In genomic region chr16:47625115-47625567, GRCh38 we compare ENCODE assay signal across 1 cellular context.
TF ChIP-seq lines count a peak whose summit lies in the region.

No MANE protein-coding gene starts in this region.

TF ChIP-seq in K562, 482 proteins besides CTCF, POLR2A, EP300 and RAD21 (continued from another document and continues in another):
- TF ChIP-seq ZNF354B (CRISPR knock-in tag; IDR thresholded peaks at IDR 0.05), result no peak
- no peak for TF ChIP-seq ASH1L (IDR thresholded peaks at IDR 0.05; ENCODE audit: borderline replicate concordance, low read depth, partially characterized antibody)
- TF ChIP-seq TRIM24 (IDR thresholded peaks at IDR 0.05), result peak; percentile 76 to 83; a peak in 3 of 4 replicates
- TF ChIP-seq, protein P1, sequence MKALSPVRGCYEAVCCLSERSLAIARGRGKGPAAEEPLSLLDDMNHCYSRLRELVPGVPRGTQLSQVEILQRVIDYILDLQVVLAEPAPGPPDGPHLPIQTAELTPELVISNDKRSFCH (CRISPR knock-in tag; IDR thresholded peaks at IDR 0.05), result no peak
- TF ChIP-seq, protein P1 (tag; IDR thresholded peaks at IDR 0.05), result peak; percentile 55; the same call in 1 of the 2 replicates
- TF ChIP-seq FUS (optimal IDR thresholded peaks at IDR 0.05; ENCODE audit: low read depth, low read length), result no peak
- no peak for TF ChIP-seq THRA (IDR thresholded peaks at IDR 0.05)
- peak; percentile 63 for TF ChIP-seq MGA (IDR thresholded peaks at IDR 0.05)
- peak; percentile 79 for TF ChIP-seq MEIS2 (IDR thresholded peaks at IDR 0.05; ENCODE audit: partially characterized antibody)
- TF ChIP-seq, protein P2, sequence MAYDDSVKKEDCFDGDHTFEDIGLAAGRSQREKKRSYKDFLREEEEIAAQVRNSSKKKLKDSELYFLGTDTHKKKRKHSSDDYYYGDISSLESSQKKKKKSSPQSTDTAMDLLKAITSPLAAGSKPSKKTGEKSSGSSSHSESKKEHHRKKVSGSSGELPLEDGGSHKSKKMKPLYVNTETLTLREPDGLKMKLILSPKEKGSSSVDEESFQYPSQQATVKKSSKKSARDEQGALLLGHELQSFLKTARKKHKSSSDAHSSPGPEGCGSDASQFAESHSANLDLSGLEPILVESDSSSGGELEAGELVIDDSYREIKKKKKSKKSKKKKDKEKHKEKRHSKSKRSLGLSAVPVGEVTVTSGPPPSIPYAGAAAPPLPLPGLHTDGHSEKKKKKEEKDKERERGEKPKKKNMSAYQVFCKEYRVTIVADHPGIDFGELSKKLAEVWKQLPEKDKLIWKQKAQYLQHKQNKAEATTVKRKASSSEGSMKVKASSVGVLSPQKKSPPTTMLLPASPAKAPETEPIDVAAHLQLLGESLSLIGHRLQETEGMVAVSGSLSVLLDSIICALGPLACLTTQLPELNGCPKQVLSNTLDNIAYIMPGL (CRISPR knock-in tag; IDR thresholded peaks at IDR 0.05), result no peak
- no peak for TF ChIP-seq OTX1 (CRISPR knock-in tag; IDR thresholded peaks at IDR 0.05)
- TF ChIP-seq ZNF232 (CRISPR knock-in tag; IDR thresholded peaks at IDR 0.05), result no peak
- no peak for TF ChIP-seq SMAD2 (IDR thresholded peaks at IDR 0.05; ENCODE audit: low read depth, low read length)
- TF ChIP-seq ZBTB49 (CRISPR knock-in tag; IDR thresholded peaks at IDR 0.05; ENCODE audit: borderline replicate concordance), result no peak
- TF ChIP-seq SMAD3 (CRISPR knock-in tag; conservative IDR thresholded peaks at IDR 0.05), result no peak
- TF ChIP-seq CEBPZ (IDR thresholded peaks at IDR 0.05; ENCODE audit: borderline replicate concordance, low read depth, low read length), result no peak
- TF ChIP-seq, protein P3, sequence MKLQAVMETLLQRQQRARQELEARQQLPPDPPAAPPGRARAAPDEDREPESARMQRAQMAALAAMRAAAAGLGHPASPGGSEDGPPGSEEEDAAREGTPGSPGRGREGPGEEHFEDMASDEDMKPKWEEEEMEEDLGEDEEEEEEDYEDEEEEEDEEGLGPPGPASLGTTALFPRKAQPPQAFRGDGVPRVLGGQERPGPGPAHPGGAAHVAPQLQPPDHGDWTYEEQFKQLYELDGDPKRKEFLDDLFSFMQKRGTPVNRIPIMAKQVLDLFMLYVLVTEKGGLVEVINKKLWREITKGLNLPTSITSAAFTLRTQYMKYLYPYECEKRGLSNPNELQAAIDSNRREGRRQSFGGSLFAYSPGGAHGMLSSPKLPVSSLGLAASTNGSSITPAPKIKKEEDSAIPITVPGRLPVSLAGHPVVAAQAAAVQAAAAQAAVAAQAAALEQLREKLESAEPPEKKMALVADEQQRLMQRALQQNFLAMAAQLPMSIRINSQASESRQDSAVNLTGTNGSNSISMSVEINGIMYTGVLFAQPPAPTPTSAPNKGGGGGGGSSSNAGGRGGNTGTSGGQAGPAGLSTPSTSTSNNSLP (IDR thresholded peaks at IDR 0.05; ENCODE audit: borderline replicate concordance, low read depth, low read length), result no peak
- TF ChIP-seq PHF21A (IDR thresholded peaks at IDR 0.05; ENCODE audit: borderline replicate concordance, low read depth), result no peak
- TF ChIP-seq TCF15 (CRISPR knock-in tag; IDR thresholded peaks at IDR 0.05), result no peak
- TF ChIP-seq SIX5 (IDR thresholded peaks at IDR 0.05; ENCODE audit: borderline replicate concordance in 1 of 2, insufficient read depth in 1 of 2, low read depth in 1 of 2, low read length in 2 of 2), result no peak
- TF ChIP-seq ZBTB5 (IDR thresholded peaks at IDR 0.05), result no peak
- no peak for TF ChIP-seq CCAR2 (IDR thresholded peaks at IDR 0.05; ENCODE audit: low read depth, low read length)
- TF ChIP-seq KAT7 (CRISPR knock-in tag; IDR thresholded peaks at IDR 0.05; ENCODE audit: borderline replicate concordance), result no peak
- peak; percentile 65; the same call in 1 of the 2 replicates for TF ChIP-seq ELF4 (CRISPR knock-in tag; IDR thresholded peaks at IDR 0.05)
- no peak for TF ChIP-seq PRPF4 (IDR thresholded peaks at IDR 0.05; ENCODE audit: insufficient read depth, low read depth, low read length, poor library complexity, severe bottlenecking)
- peak; percentile 71 for TF ChIP-seq BCOR (IDR thresholded peaks at IDR 0.05)
- no peak for TF ChIP-seq NR2C1 (IDR thresholded peaks at IDR 0.05)
- peak; percentile 39; the same call in 1 of the 2 replicates for TF ChIP-seq NR2C1 (tag; IDR thresholded peaks at IDR 0.05)
- TF ChIP-seq KLF16 (IDR thresholded peaks at IDR 0.05), result peak; percentile 56; the same call in 1 of the 2 replicates
- TF ChIP-seq CREM (IDR thresholded peaks at IDR 0.05; ENCODE audit: low read depth), result peak; percentile 12; the same call in 1 of the 2 replicates
